8 cellular contexts compared by ENCODE assay signal in genomic region chr5:141182248-141182647, GRCh38. TPM values are rescaled to one million over a fixed set of nuclear protein-coding genes. Genes with fewer than 3 reads are reported as not detected.
A peak's percentile ranks its signal among the peaks of the same experiment; 100 is the strongest.
DNase-seq lines count a peak whose midpoint lies in the region; ATAC-seq and TF ChIP-seq lines count a peak whose summit lies in the region.

PCDHB16 (plus strand) TSS chr5:141182387; CDS start chr5:141182560, 173 bp downstream.

- DNase-seq in AG08395 (ENCODE audit: low spot score) = peak; percentile 43
- peak; percentile 64 for DNase-seq in MG63
- peak; percentile 31 for DNase-seq in cerebellum (ENCODE audit: low spot score)
- DNase-seq in lung microvascular endothelial cell (ENCODE audit: low read depth in 2 of 2) = peak; percentile 7 to 47
- DNase-seq in amniotic stem cell (lab: John Stamatoyannopoulos, UW) = no peak
- no peak for DNase-seq in stimulated activated CD4-positive, alpha-beta T cell treated with anti-CD3 and anti-CD28 coated beads, Interleukin-4, amount 100 ng/mL, for 1 hour
- DNase-seq in Caco-2 = no peak

- ATAC-seq in GM18867 (IDR thresholded peaks at IDR 0.05; ENCODE audit: unreplicated experiment) = no peak

- H3K36me3 ChIP-seq in MG63 (no peaks in the 10 kb centered on the region), Caco-2 (ENCODE audit: control insufficient read depth, insufficient read depth, low read length) (no peaks in the 10 kb centered on the region)

- no peaks in the 10 kb centered on the region for H3K36me3 Mint-ChIP-seq in Caco-2 (ENCODE audit: insufficient read depth, unreplicated experiment)

- BruUV-seq in Caco-2 (replicated peaks; lab: Mats Ljungman, UMichigan) = no TSS peak

- H3K4me3 ChIP-seq in MG63 (peak within 1 kb of the TSS; percentile 30), Caco-2 (ENCODE audit: low read depth, low read length) (no peak within 1 kb of the TSS)

- CTCF ChIA-PET in Caco-2 (lab: Charles Lee) = interaction anchor here (0.8 kb wide), 1 partner anchor 10 kb away, joined by 3 read pairs; no protein-coding TSS in a partner anchor

- no peak within 1 kb of the TSS for H3K4me3 Mint-ChIP-seq in Caco-2 (ENCODE audit: unreplicated experiment)

- H3K9me3 Mint-ChIP-seq in Caco-2 (ENCODE audit: unreplicated experiment) = peaks cover 25% of the 10 kb centered on the region

- intact Hi-C loops in Caco-2 (cut with micrococcal nuclease; ENCODE audit: unreplicated experiment) = no loop called here

- POLR2A ChIA-PET in Caco-2 (lab: Charles Lee) = no interaction called here

- no peaks in the 10 kb centered on the region for H3K4me1 Mint-ChIP-seq in Caco-2 (ENCODE audit: low read depth, unreplicated experiment)

- H3K27me3 ChIP-seq in MG63 (peaks cover 3% of the 10 kb centered on the region; the same call in 1 of the 2 replicates), Caco-2 (replicated peaks; ENCODE audit: control insufficient read depth, insufficient read depth, low read length) (no peaks in the 10 kb centered on the region)

- H3K9me3 ChIP-seq in MG63 = peaks cover 2% of the 10 kb centered on the region; the same call in 1 of the 2 replicates
- no peaks in the 10 kb centered on the region for H3K9me3 ChIP-seq in Caco-2

- no peak within 1 kb of the TSS for H3K27ac Mint-ChIP-seq in Caco-2 (ENCODE audit: unreplicated experiment)

- H3K27me3 Mint-ChIP-seq in Caco-2 (ENCODE audit: insufficient read depth, unreplicated experiment) = no peaks in the 10 kb centered on the region

- TF ChIP-seq CTCF in Caco-2 (IDR thresholded peaks at IDR 0.05; ENCODE audit: insufficient read depth in 1 of 2, low read depth in 1 of 2, low read length in 1 of 2, severe bottlenecking in 1 of 2, unreplicated experiment in 1 of 2) = no peak

- H3K4me1 ChIP-seq in Caco-2 = no peaks in the 10 kb centered on the region

RNA-seq across cellular contexts. Expression of gene PCDHB16, which starts in this region (rescaled TPM):
- 0.10 and 1.2 TPM in 2 replicates for total RNA-seq in MG63 (2014; rRNA removed; shearing (Covaris generic); ENCODE audit: low replicate concordance)
- 8.2 TPM for total RNA-seq in cerebellum
- total RNA-seq in lung microvascular endothelial cell = 0.22 and 0.99 TPM in 2 replicates
- 0.07 TPM in 1 of 2 replicates, not detected in the other for total RNA-seq in Caco-2 (2022)

Comparison
In these comparisons a context has a peak if more than half of its experiments do, and no peak if none do; other contexts are left out.
1. Peak in DNase-seq in lung microvascular endothelial cell; RNA of the gene not detected or under 1 TPM.
2. DNase-seq: peak in AG08395 (single experiment), MG63 (single experiment) and cerebellum (single experiment); none in amniotic stem cell (single experiment), stimulated activated CD4-positive, alpha-beta T cell treated with anti-CD3 and anti-CD28 coated beads, Interleukin-4, amount 100 ng/mL, for 1 hour (single experiment) and Caco-2 (0 of 2).